Comparison of ENCODE assay signal across 8 cellular contexts in genomic region chr7:128476402-128477335, GRCh38. TPM values are rescaled to one million over a fixed set of nuclear protein-coding genes. Genes with fewer than 3 reads are reported as not detected.
DNase-seq lines count a peak whose midpoint lies in the region; ATAC-seq and TF ChIP-seq lines count a peak whose summit lies in the region.
"Not testable (repeated sequence)": the region's sequence is repeated elsewhere in the genome, so short reads cannot be mapped to it uniquely, and the experiment has no call there.

METTL2B (plus strand) TSS chr7:128476748; CDS start chr7:128476766, 18 bp downstream.

- TF ChIP-seq CTCF in GM12874 (IDR thresholded peaks at IDR 0.05; ENCODE audit: insufficient read depth, low read depth, low read length) = peak; percentile 58
- peak; percentile 25 to 81 (median 48) for TF ChIP-seq CTCF in upper lobe of left lung (IDR thresholded peaks at IDR 0.05)

- peaks cover 0 to 22% (median 7%) of the 10 kb centered on the region in 4 donors for H3K36me3 ChIP-seq in upper lobe of left lung

- H3K4me3 ChIP-seq in upper lobe of left lung = peak within 1 kb of the TSS; percentile 52 to 89 (median 82)

- not testable (repeated sequence) for H3K9me3 ChIP-seq in upper lobe of left lung

- peaks cover 41% of the 10 kb centered on the region for H3K4me1 Mint-ChIP-seq in activated naive CD8-positive, alpha-beta T cell treated with anti-CD3 and anti-CD28 coated beads, Interleukin-2, amount 50 U/mL, for 24 hours

- TF ChIP-seq POLR2A in upper lobe of left lung (IDR thresholded peaks at IDR 0.05) = peak in 3 of 4 donors; percentile 37 to 80 (median 51)

- H3K27ac ChIP-seq in upper lobe of left lung = peak within 1 kb of the TSS; percentile 79 to 87 (median 84)

- not testable (repeated sequence) for H3K27me3 Mint-ChIP-seq in activated naive CD8-positive, alpha-beta T cell treated with anti-CD3 and anti-CD28 coated beads, Interleukin-2, amount 50 U/mL, for 24 hours

- H3K4me1 ChIP-seq in upper lobe of left lung = peaks cover 9 to 13% (median 10%) of the 10 kb centered on the region in 4 donors

- H3K9me3 Mint-ChIP-seq in activated naive CD8-positive, alpha-beta T cell treated with anti-CD3 and anti-CD28 coated beads, Interleukin-2, amount 50 U/mL, for 24 hours = not testable (repeated sequence)

- DNase-seq in NCI-H1417 (lab: John Stamatoyannopoulos, UW) = peak; percentile 95 to 98 (median 98)
- peak; percentile 81 to 92 for DNase-seq in SW 1271 (lab: John Stamatoyannopoulos, UW)
- DNase-seq in activated naive CD8-positive, alpha-beta T cell treated with anti-CD3 and anti-CD28 coated beads, Interleukin-2, amount 50 U/mL, for 24 hours = peak; percentile 91
- DNase-seq in cardiac septum (ENCODE audit: low spot score) = peak; percentile 97
- peak; percentile 86 for DNase-seq in pons (ENCODE audit: low spot score)
- DNase-seq in upper lobe of left lung = peak; percentile 89 to 95

- ATAC-seq in HG02763 (IDR thresholded peaks at IDR 0.05; ENCODE audit: unreplicated experiment) = peak; percentile 94
- ATAC-seq in activated naive CD8-positive, alpha-beta T cell treated with anti-CD3 and anti-CD28 coated beads, Interleukin-2, amount 50 U/mL, for 24 hours = peak; percentile 95
- ATAC-seq in upper lobe of left lung (ENCODE audit: low FRiP score in 2 of 2) = peak; percentile 96 to 99

- 0 to 1% methylated on average over 22 to 48 of the region's 62 CpGs for WGBS in upper lobe of left lung, 2 donors

- peak within 1 kb of the TSS; percentile 98 for H3K4me3 Mint-ChIP-seq in activated naive CD8-positive, alpha-beta T cell treated with anti-CD3 and anti-CD28 coated beads, Interleukin-2, amount 50 U/mL, for 24 hours

- not testable (repeated sequence) for H3K27me3 ChIP-seq in upper lobe of left lung

- peak in 1 of 4 donors; percentile 37 for TF ChIP-seq EP300 in upper lobe of left lung (IDR thresholded peaks at IDR 0.05)

- H3K27ac Mint-ChIP-seq in activated naive CD8-positive, alpha-beta T cell treated with anti-CD3 and anti-CD28 coated beads, Interleukin-2, amount 50 U/mL, for 24 hours = peak within 1 kb of the TSS; percentile 94

- intact Hi-C loops in cardiac septum (cut with DNase I) = loop anchor here (5.0 to 10.0 kb wide), 2 partner anchors 48 to 406 kb away; no protein-coding TSS in a partner anchor

- H3K36me3 Mint-ChIP-seq in activated naive CD8-positive, alpha-beta T cell treated with anti-CD3 and anti-CD28 coated beads, Interleukin-2, amount 50 U/mL, for 24 hours (ENCODE audit: low read depth) = peaks cover 26% of the 10 kb centered on the region

RNA-seq across cellular contexts. Expression of gene METTL2B, which starts in this region (rescaled TPM):
- 22.8 TPM for total RNA-seq in cardiac septum
- total RNA-seq in upper lobe of left lung = 10 to 100 TPM; 17.8 to 24.5 (median 21.2) TPM

Comparison
In these comparisons a context has a peak if more than half of its experiments do, and no peak if none do; other contexts are left out.
1. Peak in every context shown above with its lines: DNase-seq, ATAC-seq, H3K4me3 ChIP-seq and H3K27ac ChIP-seq.